Comparison of ENCODE assay signal across 34 cellular contexts in genomic region chr1:190138266-190138665, GRCh38.
"Had no signal": no experiment of that assay in that cellular context is flagged by ENCODE, and none has a peak within 500 bp of the region (broad histone marks: within the 10 kb centered on the region; RNA-seq: fewer than 3 reads in every experiment).

No MANE protein-coding gene starts in this region.

- H3K27ac ChIP-seq: adrenal gland, brain microvascular endothelial cell, PC-9, SK-N-MC had no signal

- FAIRE-seq: RCC 7860 had no signal

- H3K27me3 ChIP-seq: adrenal gland, brain microvascular endothelial cell had no signal

- H3K27me3 Mint-ChIP-seq: activated B cell treated with CpG ODN at 0.5 μM for 24 hours; activated CD4-positive, alpha-beta memory T cell treated with anti-CD3 and anti-CD28 coated beads for 36 hours had no signal

- H3K27ac Mint-ChIP-seq: activated B cell treated with CpG ODN at 0.5 μM for 24 hours; activated CD4-positive, alpha-beta memory T cell treated with anti-CD3 and anti-CD28 coated beads for 36 hours; activated naive CD4-positive, alpha-beta T cell treated with anti-CD3 and anti-CD28 coated beads for 36 hours; activated T-helper 1 cell treated with anti-CD3 and anti-CD28 coated beads, Interleukin-12 subunit alpha, Interleukin-12 subunit beta, Interleukin-2, Interleukin-4 antibody, amounts not matched to agents 30 ng/mL and 10 ng/mL and 1 ng/mL, durations not matched to agents 14 hours and 24 hours and 36 hours; T-helper 1 cell treated with Interleukin-12 subunit alpha and Interleukin-12 subunit beta and Interleukin-4 antibody, amounts not matched to agents 30 μg/mL and 1 μg/mL, for 36 hours; T-helper 2 cell treated with Interferon-gamma antibody and Interleukin-4, amounts not matched to agents 5 μg/mL and 100 μg/mL, for 36 hours had no signal

- ATAC-seq: activated naive CD4-positive, alpha-beta T cell treated with anti-CD3 and anti-CD28 coated beads, Interleukin-2, amount 50 U/mL, for 72 hours; activated T-cell treated with anti-CD3 and anti-CD28 coated beads, Interleukin-2, amount 50 U/mL, for 4 hours had no signal

- H3K36me3 Mint-ChIP-seq: activated CD4-positive, alpha-beta memory T cell treated with anti-CD3 and anti-CD28 coated beads for 36 hours had no signal

- H3K9me3 ChIP-seq: adrenal gland had no signal

- H3K4me1 Mint-ChIP-seq: activated B cell treated with CpG ODN at 0.5 μM for 24 hours had no signal

- DNase-seq: activated B cell treated with CpG ODN at 0.5 μM for 24 hours; activated CD4-positive, alpha-beta memory T cell treated with anti-CD3 and anti-CD28 coated beads for 36 hours; activated CD4-positive, alpha-beta T cell treated with anti-CD3 and anti-CD28 coated beads for 4 hours; activated CD4-positive, alpha-beta T cell treated with anti-CD3 and anti-CD28 coated beads, Interleukin-2, amount 50 U/mL, for 1 hour; activated CD4-positive, CD25-positive, alpha-beta regulatory T cell treated with anti-CD3 and anti-CD28 coated beads, Interleukin-2, amount 50 U/mL, for 72 hours; activated CD8-positive, alpha-beta memory T cell treated with anti-CD3 and anti-CD28 coated beads, Interleukin-2, amount 50 U/mL, for 4 hours; activated gamma-delta T cell treated with Interleukin-2 at 50 U/mL for 16 hours; activated naive CD4-positive, alpha-beta T cell treated with anti-CD3 and anti-CD28 coated beads for 36 hours; activated T-cell treated with anti-CD3 and anti-CD28 coated beads for 4 hours; activated T-cell treated with anti-CD3 and anti-CD28 coated beads, Interleukin-2, amount 50 U/mL, for 4 hours; adrenal gland; anterior cingulate cortex; brain microvascular endothelial cell; Kasumi-1; MM.1S; MV-4-11; NCI-H1092; NCI-H1436 treated with DMSO at 0.1 percent for 48 hours; NCI-H187; NCI-H2029 treated with DMSO at 0.1 percent for 48 hours; NCI-H2107; NCI-H2171; NCI-H510A; NCI-H526; NCI-H748 treated with DMSO at 0.1 percent for 48 hours; NK-92 treated with Interleukin-12 subunit alpha and Interleukin-12 subunit beta, amount 100 ng/mL, for 24 hours; PC-9; Right ventricle myocardium superior had no signal

- H3K4me2 ChIP-seq: PC-9 had no signal

- H3K4me1 ChIP-seq: adrenal gland had no signal

- H2AFZ ChIP-seq: PC-9 had no signal

- H3K36me3 ChIP-seq: adrenal gland, brain microvascular endothelial cell had no signal

- H3K4me3 ChIP-seq: adrenal gland, PC-9, SK-N-MC had no signal

- H3K4me3 Mint-ChIP-seq: activated B cell treated with CpG ODN at 0.5 μM for 24 hours; activated CD4-positive, alpha-beta memory T cell treated with anti-CD3 and anti-CD28 coated beads for 36 hours; activated naive CD4-positive, alpha-beta T cell treated with anti-CD3 and anti-CD28 coated beads for 36 hours; activated T-cell treated with anti-CD3 and anti-CD28 coated beads, Interleukin-2, amount 50 U/mL, for 4 hours; activated T-helper 1 cell treated with anti-CD3 and anti-CD28 coated beads, Interleukin-12 subunit alpha, Interleukin-12 subunit beta, Interleukin-2, Interleukin-4 antibody, amounts not matched to agents 30 ng/mL and 10 ng/mL and 1 ng/mL, durations not matched to agents 14 hours and 24 hours and 36 hours; T-helper 1 cell treated with Interleukin-12 subunit alpha and Interleukin-12 subunit beta and Interleukin-4 antibody, amounts not matched to agents 30 μg/mL and 1 μg/mL, for 36 hours; T-helper 2 cell treated with Interferon-gamma antibody and Interleukin-4, amounts not matched to agents 5 μg/mL and 100 μg/mL, for 36 hours had no signal
